10 cellular contexts compared by ENCODE assay signal in the genomic region with DNA sequence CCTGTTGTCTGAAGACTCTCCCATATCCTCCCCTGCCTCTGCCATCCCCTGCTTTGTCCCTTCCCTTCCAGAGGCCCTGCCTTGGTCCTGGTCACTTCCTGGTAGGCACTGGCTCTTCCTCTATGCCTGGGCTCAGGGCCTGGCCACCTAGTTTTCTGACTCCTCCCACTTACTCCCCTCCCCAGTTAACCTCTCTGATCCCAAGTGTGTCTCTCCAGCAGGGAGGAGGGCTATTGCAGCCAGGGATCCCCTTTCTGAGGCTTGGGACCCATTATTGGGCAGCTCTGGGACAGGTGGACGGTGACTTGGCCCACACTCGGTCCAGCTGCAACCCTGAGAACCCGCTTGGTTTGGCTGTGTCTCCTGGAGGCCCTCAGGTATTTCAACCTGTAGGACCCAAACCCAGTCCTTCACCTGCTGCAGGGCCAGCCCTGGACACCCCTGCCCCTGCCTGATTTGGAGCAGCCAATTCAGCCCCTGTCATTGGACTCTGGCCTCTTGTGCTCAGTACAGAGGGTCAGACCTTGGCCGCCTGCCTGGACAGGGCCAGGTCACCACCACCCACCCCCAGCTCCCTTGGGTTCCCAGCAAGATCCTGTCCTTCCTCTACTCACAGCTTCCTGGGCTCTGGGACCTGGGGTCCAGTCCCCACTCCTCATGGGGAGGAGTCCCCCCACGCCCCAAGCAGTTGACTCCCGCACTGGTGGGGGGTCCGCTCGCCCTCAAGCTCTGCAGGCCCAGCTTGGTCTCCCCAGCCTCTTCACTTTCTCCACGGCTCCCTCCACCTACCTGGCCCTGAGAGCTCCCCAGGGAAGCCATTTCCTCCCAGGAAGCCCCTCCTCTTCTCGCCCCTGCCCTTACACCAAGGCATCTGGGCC. TPM values are rescaled to one million over a fixed set of nuclear protein-coding genes. Genes with fewer than 3 reads are reported as not detected.
A peak's percentile ranks its signal among the peaks of the same experiment; 100 is the strongest.
DNase-seq lines count a peak whose midpoint lies in the region; TF ChIP-seq lines count a peak whose summit lies in the region.
"Had no signal": no experiment of that assay in that cellular context is flagged by ENCODE, and none has a peak within 500 bp of the region (broad histone marks: within the 10 kb centered on the region; RNA-seq: fewer than 3 reads in every experiment).

No MANE protein-coding gene starts in this region.

- H2BK15ac ChIP-seq in mesendoderm (replicated peaks; ENCODE audit: low read depth): no peak overlapping the region

- peak overlapping the region; percentile 46 for H3K56ac ChIP-seq in mesendoderm (ENCODE audit: low read length)

- H3K4me3 Mint-ChIP-seq in activated naive CD4-positive, alpha-beta T cell treated with anti-CD3 and anti-CD28 coated beads, Interleukin-2, amount 50 U/mL, for 24 hours: peak overlapping the region; percentile 36
- H3K4me3 Mint-ChIP-seq: stimulated activated naive CD8-positive, alpha-beta T cell treated with anti-CD3 and anti-CD28 coated beads, Interleukin-15, Interleukin-2, amounts not matched to agents 100 ng/mL and 50 ng/mL, for 24 hours had no signal

- H3K27ac ChIP-seq in colonic mucosa (no peak overlapping the region), mesendoderm (ENCODE audit: low read depth, low read length) (no peak overlapping the region)

- no peak overlapping the region for H3K18ac ChIP-seq in mesendoderm (ENCODE audit: low read length)

- no peak overlapping the region for H4K5ac ChIP-seq in mesendoderm (ENCODE audit: low read length)

- H3K27me3 Mint-ChIP-seq in activated naive CD4-positive, alpha-beta T cell treated with anti-CD3 and anti-CD28 coated beads, Interleukin-2, amount 50 U/mL, for 24 hours: no peaks in the 10 kb centered on the region
- H3K27me3 Mint-ChIP-seq: stimulated activated naive CD8-positive, alpha-beta T cell treated with anti-CD3 and anti-CD28 coated beads, Interleukin-15, Interleukin-2, amounts not matched to agents 100 ng/mL and 50 ng/mL, for 24 hours had no signal

- no peak overlapping the region for H3K4me2 ChIP-seq in mesendoderm (ENCODE audit: low read length)

- no peaks in the 10 kb centered on the region for H3K36me3 Mint-ChIP-seq in activated naive CD4-positive, alpha-beta T cell treated with anti-CD3 and anti-CD28 coated beads, Interleukin-2, amount 50 U/mL, for 24 hours

- no peak overlapping the region for H2BK5ac ChIP-seq in mesendoderm (ENCODE audit: low read length)

- DNase-seq in activated naive CD4-positive, alpha-beta T cell treated with anti-CD3 and anti-CD28 coated beads, Interleukin-2, amount 50 U/mL, for 16 hours: no peak
- DNase-seq in colonic mucosa: peak; percentile 30
- DNase-seq in mesendoderm: no peak
- DNase-seq in occipital lobe (lab: John Stamatoyannopoulos, UW): no peak
- DNase-seq in globus pallidus (ENCODE audit: low spot score): no peak
- no peak for DNase-seq in SHP77 (lab: John Stamatoyannopoulos, UW)
- DNase-seq in RKO (ENCODE audit: low spot score): no peak

- TF ChIP-seq CTCF in colonic mucosa (IDR thresholded peaks at IDR 0.05): no peak

- no peaks in the 10 kb centered on the region for H3K79me2 ChIP-seq in mesendoderm (ENCODE audit: control insufficient read depth, insufficient read depth, low read length)

- H3K4me3 ChIP-seq in colonic mucosa (no peak overlapping the region), mesendoderm (ENCODE audit: low read length) (no peak overlapping the region)
- H3K4me3 ChIP-seq: lung had no signal

- no peak overlapping the region for H3K23ac ChIP-seq in mesendoderm (ENCODE audit: low read length)

- no CpG with 5 or more reads among the region's 10 CpGs for WGBS in mesendoderm (ENCODE audit: extremely low coverage, insufficient coverage, low lambda C conversion rate)

- H3K4me1 ChIP-seq in colonic mucosa (peaks cover 21% of the 10 kb centered on the region), mesendoderm (ENCODE audit: control insufficient read depth, low read depth, low read length) (no peaks in the 10 kb centered on the region)

- H3K36me3 ChIP-seq in colonic mucosa: no peaks in the 10 kb centered on the region
- no peaks in the 10 kb centered on the region for H3K36me3 ChIP-seq in mesendoderm (ENCODE audit: control insufficient read depth, insufficient read depth, low read length)

- no peak overlapping the region for H3K4ac ChIP-seq in mesendoderm (ENCODE audit: low read depth, low read length)

- peak overlapping the region; percentile 51 for H3K27ac Mint-ChIP-seq in activated naive CD4-positive, alpha-beta T cell treated with anti-CD3 and anti-CD28 coated beads, Interleukin-2, amount 50 U/mL, for 24 hours
- H3K27ac Mint-ChIP-seq: stimulated activated naive CD8-positive, alpha-beta T cell treated with anti-CD3 and anti-CD28 coated beads, Interleukin-15, Interleukin-2, amounts not matched to agents 100 ng/mL and 50 ng/mL, for 24 hours had no signal

- no peaks in the 10 kb centered on the region for H3K9me3 ChIP-seq in colonic mucosa

- H3K79me1 ChIP-seq in mesendoderm (ENCODE audit: low read length): no peaks in the 10 kb centered on the region

- H3K27me3 ChIP-seq in colonic mucosa: no peaks in the 10 kb centered on the region
- H3K27me3 ChIP-seq in mesendoderm (ENCODE audit: insufficient read depth, low read length, poor library complexity): no peaks in the 10 kb centered on the region

- no peaks in the 10 kb centered on the region for H3K9me3 Mint-ChIP-seq in activated naive CD4-positive, alpha-beta T cell treated with anti-CD3 and anti-CD28 coated beads, Interleukin-2, amount 50 U/mL, for 24 hours
- H3K9me3 Mint-ChIP-seq: stimulated activated naive CD8-positive, alpha-beta T cell treated with anti-CD3 and anti-CD28 coated beads, Interleukin-15, Interleukin-2, amounts not matched to agents 100 ng/mL and 50 ng/mL, for 24 hours had no signal

- no peak overlapping the region for H2AK5ac ChIP-seq in mesendoderm (ENCODE audit: low read length)

- no peak overlapping the region for H2BK120ac ChIP-seq in mesendoderm (ENCODE audit: low read depth, low read length)

- H3K9ac ChIP-seq in colonic mucosa (ENCODE audit: low read depth in 2 of 2, low read length in 2 of 2): peak overlapping the region; percentile 1 to 5
- H3K9ac ChIP-seq in mesendoderm (ENCODE audit: low read length): no peak overlapping the region

- peaks cover 57% of the 10 kb centered on the region for H3K4me1 Mint-ChIP-seq in activated naive CD4-positive, alpha-beta T cell treated with anti-CD3 and anti-CD28 coated beads, Interleukin-2, amount 50 U/mL, for 24 hours

- no peak overlapping the region for H4K8ac ChIP-seq in mesendoderm (ENCODE audit: low read depth, low read length)

- intact Hi-C loops in colonic mucosa (cut with DNase I): no loop called here

RNA-seq across cellular contexts. Expression of a gene that starts 1.1 kb away (rescaled TPM):
- total RNA-seq in colonic mucosa (10 to 100 TPM; 62.2 to 70.8 TPM), occipital lobe (24.8 TPM)
- 19.3 TPM for polyA plus RNA-seq in mesendoderm (2013, experiment 1 of 2)
- polyA plus RNA-seq in mesendoderm (2013, experiment 2 of 2): 19.0 TPM

RNA-seq across cellular contexts. Expression of a gene that starts 35.6 kb away (rescaled TPM):
- 10 to 100 TPM; 43.6 to 61.3 TPM for total RNA-seq in colonic mucosa
- 23.2 TPM for polyA plus RNA-seq in mesendoderm (2013, experiment 1 of 2)
- polyA plus RNA-seq in mesendoderm (2013, experiment 2 of 2): 25.0 TPM
- total RNA-seq in occipital lobe: 5.9 TPM

RNA-seq across cellular contexts. Expression of a gene that starts 51.9 kb away (rescaled TPM):
- total RNA-seq in colonic mucosa (100 to 1,000 TPM; 223 to 233 TPM), occipital lobe (166 TPM)
- polyA plus RNA-seq in mesendoderm (2013, experiment 1 of 2): 202 TPM
- 195 TPM for polyA plus RNA-seq in mesendoderm (2013, experiment 2 of 2)
